8 cellular contexts compared by ENCODE assay signal in the genomic region with DNA sequence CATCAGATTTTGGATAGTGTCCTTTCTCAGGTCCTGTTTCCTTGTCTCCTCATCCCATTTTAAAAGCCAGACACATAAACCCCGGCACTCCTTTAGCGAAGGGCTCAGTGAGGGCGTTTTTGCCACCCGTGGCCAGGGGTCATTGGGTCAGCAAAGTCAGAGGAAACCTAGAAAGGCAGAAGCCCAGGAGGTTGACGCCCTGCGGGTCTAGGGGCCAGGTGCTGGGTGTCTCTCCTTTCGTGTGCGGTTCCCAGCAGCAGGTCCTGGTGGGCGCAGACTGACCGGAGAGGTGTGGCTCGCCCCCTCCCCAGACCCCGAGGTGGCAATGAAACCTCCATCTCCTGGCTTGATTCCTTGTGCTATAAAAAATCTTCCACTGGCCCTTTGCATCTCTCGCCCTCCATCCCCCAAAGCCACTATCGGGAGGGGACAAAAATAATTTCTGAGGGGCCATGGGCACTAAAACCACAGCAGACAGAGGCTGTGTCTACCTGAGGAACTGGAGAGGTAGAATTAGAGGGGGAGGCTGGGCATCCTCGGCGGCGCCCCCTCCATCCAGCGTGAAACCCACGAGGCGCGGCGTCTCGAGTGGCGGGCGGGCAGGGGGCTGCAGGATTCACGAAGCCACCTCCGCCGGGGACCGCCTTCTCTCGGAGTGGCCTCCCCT. TPM values are rescaled to one million over a fixed set of nuclear protein-coding genes. Genes with fewer than 3 reads are reported as not detected.
DNase-seq lines count a peak whose midpoint lies in the region; ATAC-seq and TF ChIP-seq lines count a peak whose summit lies in the region.

No MANE protein-coding gene starts in this region.

- H3K27ac ChIP-seq in ovary = peak overlapping the region; percentile 91 to 96

- peaks cover 6% of the 10 kb centered on the region for H3K4me1 ChIP-seq in ovary (ENCODE audit: insufficient read depth)

- 1 to 2% (median 2%) methylated on average over 29 to 30 of the region's 30 CpGs for WGBS in ovary, 3 donors

- peaks cover 16% of the 10 kb centered on the region for H3K4me1 Mint-ChIP-seq in T-helper 1 cell treated with Interleukin-12 subunit alpha and Interleukin-12 subunit beta and Interleukin-4 antibody, amounts not matched to agents 30 μg/mL and 1 μg/mL, for 36 hours (ENCODE audit: low read depth)
- H3K4me1 Mint-ChIP-seq in WTC11 = peaks cover 35% of the 10 kb centered on the region

- peak overlapping the region; percentile 88 to 100 for H3K4me3 ChIP-seq in foreskin fibroblast (ENCODE audit: low read depth in 1 of 2, low read length in 2 of 2)
- H3K4me3 ChIP-seq in ovary = peak overlapping the region; percentile 76

- ATAC-seq in WTC11 (peak; percentile 14), GM19324 (IDR thresholded peaks at IDR 0.05; ENCODE audit: low FRiP score, unreplicated experiment) (no peak)

- peaks cover 19% of the 10 kb centered on the region for H3K27me3 Mint-ChIP-seq in T-helper 1 cell treated with Interleukin-12 subunit alpha and Interleukin-12 subunit beta and Interleukin-4 antibody, amounts not matched to agents 30 μg/mL and 1 μg/mL, for 36 hours (ENCODE audit: low read depth)
- no peaks in the 10 kb centered on the region for H3K27me3 Mint-ChIP-seq in WTC11 (ENCODE audit: low read depth)

- no peaks in the 10 kb centered on the region for H3K9me3 Mint-ChIP-seq in T-helper 1 cell treated with Interleukin-12 subunit alpha and Interleukin-12 subunit beta and Interleukin-4 antibody, amounts not matched to agents 30 μg/mL and 1 μg/mL, for 36 hours
- no peaks in the 10 kb centered on the region for H3K9me3 Mint-ChIP-seq in WTC11

- H3K36me3 Mint-ChIP-seq in T-helper 1 cell treated with Interleukin-12 subunit alpha and Interleukin-12 subunit beta and Interleukin-4 antibody, amounts not matched to agents 30 μg/mL and 1 μg/mL, for 36 hours (ENCODE audit: low read depth) = no peaks in the 10 kb centered on the region
- no peaks in the 10 kb centered on the region for H3K36me3 Mint-ChIP-seq in WTC11

- DNase-seq in T-helper 1 cell = no peak
- DNase-seq in WTC11 (ENCODE audit: low spot score) = peak; percentile 21
- DNase-seq in foreskin fibroblast = peak in 1 of 2 donors; percentile 55
- DNase-seq in ovary = peak; percentile 37 to 62 (median 49)
- no peak for DNase-seq in NCI-H1436 treated with DMSO at 0.1 percent for 48 hours (lab: John Stamatoyannopoulos, UW)
- no peak for DNase-seq in activated CD4-positive, alpha-beta T cell treated with anti-CD3 and anti-CD28 coated beads, Interleukin-2, amount 50 U/mL, for 4 hours

- TF ChIP-seq CTCF in WTC11 (IDR thresholded peaks at IDR 0.05) = no peak
- no peak for TF ChIP-seq CTCF in foreskin fibroblast (IDR thresholded peaks at IDR 0.05; ENCODE audit: low read depth, low read length)
- TF ChIP-seq CTCF in ovary (IDR thresholded peaks at IDR 0.05) = no peak

- no peaks in the 10 kb centered on the region for H3K27me3 ChIP-seq in ovary

- no peak for TF ChIP-seq EP300 in ovary (IDR thresholded peaks at IDR 0.05)

- no peaks in the 10 kb centered on the region for H3K9me3 ChIP-seq in ovary

- POLR2A ChIA-PET in WTC11 (lab: Charles Lee) = interaction anchor here (0.5 to 1.0 kb wide), 3 partner anchors 84 to 363 kb away, joined by 3 to 5 read pairs (median 3); no protein-coding TSS in a partner anchor

- intact Hi-C loops in ovary (cut with DNase I) = no loop called here

- peak overlapping the region; percentile 55 for H3K27ac Mint-ChIP-seq in T-helper 1 cell treated with Interleukin-12 subunit alpha and Interleukin-12 subunit beta and Interleukin-4 antibody, amounts not matched to agents 30 μg/mL and 1 μg/mL, for 36 hours
- peak overlapping the region; percentile 70; the same call in 1 of the 2 replicates for H3K27ac Mint-ChIP-seq in WTC11

- peak overlapping the region; percentile 78 for H3K4me3 Mint-ChIP-seq in T-helper 1 cell treated with Interleukin-12 subunit alpha and Interleukin-12 subunit beta and Interleukin-4 antibody, amounts not matched to agents 30 μg/mL and 1 μg/mL, for 36 hours
- peak overlapping the region; percentile 85 for H3K4me3 Mint-ChIP-seq in WTC11

- no peaks in the 10 kb centered on the region for H3K36me3 ChIP-seq in ovary

- CTCF ChIA-PET in WTC11 (lab: Charles Lee) = interaction anchor here (0.6 to 2.5 kb wide), 16 partner anchors 9 to 790 kb away, joined by 3 to 16 read pairs (median 4); no protein-coding TSS in a partner anchor

- TF ChIP-seq POLR2A in ovary (IDR thresholded peaks at IDR 0.05) = no peak

TF ChIP-seq in WTC11, 78 proteins besides CTCF, POLR2A, EP300 and RAD21:
- TF ChIP-seq ZBTB21 (CRISPR knock-in tag; IDR thresholded peaks at IDR 0.05; ENCODE audit: borderline replicate concordance) (0 out of 2 replicates have a peak, but pooled peaks have one; percentile 33), ZBTB43 (CRISPR knock-in tag; IDR thresholded peaks at IDR 0.05) (peak; percentile 46; the same call in 1 of the 2 replicates), SP1 (CRISPR knock-in tag; conservative IDR thresholded peaks at IDR 0.05) (0 out of 2 replicates have a peak, but pooled peaks have one; percentile 42), USF1 (CRISPR knock-in tag; IDR thresholded peaks at IDR 0.05) (0 out of 2 replicates have a peak, but pooled peaks have one; percentile 29), IRF2 (CRISPR knock-in tag; IDR thresholded peaks at IDR 0.05; ENCODE audit: borderline replicate concordance, low read depth) (no peak), ZNF396 (CRISPR knock-in tag; IDR thresholded peaks at IDR 0.05; ENCODE audit: borderline replicate concordance) (no peak), ZNF219 (CRISPR knock-in tag; IDR thresholded peaks at IDR 0.05; ENCODE audit: borderline replicate concordance) (no peak), ZNF263 (CRISPR knock-in tag; IDR thresholded peaks at IDR 0.05; ENCODE audit: low read depth) (no peak)
- TF ChIP-seq, protein P1, sequence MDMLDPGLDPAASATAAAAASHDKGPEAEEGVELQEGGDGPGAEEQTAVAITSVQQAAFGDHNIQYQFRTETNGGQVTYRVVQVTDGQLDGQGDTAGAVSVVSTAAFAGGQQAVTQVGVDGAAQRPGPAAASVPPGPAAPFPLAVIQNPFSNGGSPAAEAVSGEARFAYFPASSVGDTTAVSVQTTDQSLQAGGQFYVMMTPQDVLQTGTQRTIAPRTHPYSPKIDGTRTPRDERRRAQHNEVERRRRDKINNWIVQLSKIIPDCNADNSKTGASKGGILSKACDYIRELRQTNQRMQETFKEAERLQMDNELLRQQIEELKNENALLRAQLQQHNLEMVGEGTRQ (CRISPR knock-in tag; IDR thresholded peaks at IDR 0.05) = 0 out of 2 replicates have a peak, but pooled peaks have one; percentile 20
TF ChIP-seq in WTC11: peak in this region for 5.

RNA-seq across cellular contexts. Expression of gene FRMD6, which starts 0.9 kb away (rescaled TPM):
- total RNA-seq in WTC11 (2021) = 13.3 to 21.8 TPM (median 17.0 TPM) in 3 replicates
- total RNA-seq in ovary = 10 to 100 TPM; 29.5 to 55.4 (median 33.3) TPM
- polyA plus RNA-seq in ovary = 10 to 100 TPM; 15.3 to 79.2 TPM

Comparison
In these comparisons a context has a peak if more than half of its experiments do, and no peak if none do; other contexts are left out.
1. DNase-seq: peak in WTC11 (single experiment) and ovary (5 of 5); none in T-helper 1 cell (0 of 5), NCI-H1436 treated with DMSO at 0.1 percent for 48 hours (single experiment) and activated CD4-positive, alpha-beta T cell treated with anti-CD3 and anti-CD28 coated beads, Interleukin-2, amount 50 U/mL, for 4 hours (0 of 2).